Comparison of ENCODE assay signal across 17 cellular contexts in genomic region chr10:33227489-33227888, GRCh38.
"Had no signal": no experiment of that assay in that cellular context is flagged by ENCODE, and none has a peak within 500 bp of the region (broad histone marks: within the 10 kb centered on the region; RNA-seq: fewer than 3 reads in every experiment).

No MANE protein-coding gene starts in this region.

- ATAC-seq: activated CD4-positive, alpha-beta T cell treated with anti-CD3 and anti-CD28 coated beads for 36 hours; activated naive CD4-positive, alpha-beta T cell treated with anti-CD3 and anti-CD28 coated beads, Interleukin-2, amount 50 U/mL, for 72 hours; activated T-cell treated with anti-CD3 and anti-CD28 coated beads, Interleukin-2, amount 50 U/mL, for 4 hours; left colon; mucosa of descending colon; naive thymus-derived CD4-positive, alpha-beta T cell; pancreas; stimulated activated naive B cell treated with anti-CD40 and anti-IgM and Interleukin-4, amounts not matched to agents 10 μg/mL and 1 μg/mL and 100 μg/mL, for 72 hours had no signal

- H3K9me3 ChIP-seq: mucosa of descending colon, pancreas, tibial nerve, vagina had no signal

- H3K4me3 Mint-ChIP-seq: activated CD4-positive, alpha-beta memory T cell treated with anti-CD3 and anti-CD28 coated beads, Interleukin-2, amount 10 ng/mL, durations not matched to agents 7 days and 5 days; activated CD4-positive, alpha-beta T cell treated with anti-CD3 and anti-CD28 coated beads for 36 hours; activated T-cell treated with anti-CD3 and anti-CD28 coated beads, Interleukin-2, amount 50 U/mL, for 4 hours; naive thymus-derived CD4-positive, alpha-beta T cell; stimulated activated naive B cell treated with anti-CD40 and anti-IgM and Interleukin-4, amounts not matched to agents 10 μg/mL and 1 μg/mL and 100 μg/mL, for 72 hours had no signal

- H3K27ac Mint-ChIP-seq: activated CD4-positive, alpha-beta memory T cell treated with anti-CD3 and anti-CD28 coated beads, Interleukin-2, amount 10 ng/mL, durations not matched to agents 7 days and 5 days; activated CD4-positive, alpha-beta T cell treated with anti-CD3 and anti-CD28 coated beads for 36 hours; activated naive CD4-positive, alpha-beta T cell treated with anti-CD3 and anti-CD28 coated beads, Interleukin-2, amount 50 U/mL, for 72 hours; naive thymus-derived CD4-positive, alpha-beta T cell; stimulated activated naive B cell treated with anti-CD40 and anti-IgM and Interleukin-4, amounts not matched to agents 10 μg/mL and 1 μg/mL and 100 μg/mL, for 72 hours had no signal

- H3K36me3 ChIP-seq: vagina had no signal

- H3K9me3 Mint-ChIP-seq: activated CD4-positive, alpha-beta memory T cell treated with anti-CD3 and anti-CD28 coated beads, Interleukin-2, amount 10 ng/mL, durations not matched to agents 7 days and 5 days; activated naive CD4-positive, alpha-beta T cell treated with anti-CD3 and anti-CD28 coated beads, Interleukin-2, amount 50 U/mL, for 72 hours; activated T-cell treated with anti-CD3 and anti-CD28 coated beads, Interleukin-2, amount 50 U/mL, for 4 hours; naive thymus-derived CD4-positive, alpha-beta T cell; stimulated activated naive B cell treated with anti-CD40 and anti-IgM and Interleukin-4, amounts not matched to agents 10 μg/mL and 1 μg/mL and 100 μg/mL, for 72 hours had no signal

- H3K4me1 Mint-ChIP-seq: activated CD4-positive, alpha-beta memory T cell treated with anti-CD3 and anti-CD28 coated beads, Interleukin-2, amount 10 ng/mL, durations not matched to agents 7 days and 5 days; activated CD4-positive, alpha-beta T cell treated with anti-CD3 and anti-CD28 coated beads for 36 hours; naive thymus-derived CD4-positive, alpha-beta T cell; stimulated activated naive B cell treated with anti-CD40 and anti-IgM and Interleukin-4, amounts not matched to agents 10 μg/mL and 1 μg/mL and 100 μg/mL, for 72 hours had no signal

- DNase-seq: activated CD4-positive, alpha-beta memory T cell treated with anti-CD3 and anti-CD28 coated beads, Interleukin-2, amount 10 ng/mL, durations not matched to agents 7 days and 5 days; activated CD4-positive, alpha-beta T cell treated with anti-CD3 and anti-CD28 coated beads for 36 hours; activated effector memory CD4-positive, alpha-beta T cell treated with Interleukin-2 at 50 U/mL for 16 hours; activated T-cell treated with anti-CD3 and anti-CD28 coated beads, Interleukin-2, amount 50 U/mL, for 4 hours; caudate nucleus; foreskin melanocyte; left colon; mucosa of descending colon; naive thymus-derived CD4-positive, alpha-beta T cell; pancreas; stimulated activated CD4-positive, alpha-beta T cell treated with anti-CD3 and anti-CD28 coated beads, Interleukin-2, amount 100 ng/mL, for 48 hours; stimulated activated naive B cell treated with anti-CD40 and anti-IgM and Interleukin-4, amounts not matched to agents 10 μg/mL and 1 μg/mL and 100 μg/mL, for 72 hours; substantia nigra had no signal

- H3K27me3 ChIP-seq: pancreas, tibial nerve, vagina had no signal

- H3K36me3 Mint-ChIP-seq: activated naive CD4-positive, alpha-beta T cell treated with anti-CD3 and anti-CD28 coated beads, Interleukin-2, amount 50 U/mL, for 72 hours; stimulated activated naive B cell treated with anti-CD40 and anti-IgM and Interleukin-4, amounts not matched to agents 10 μg/mL and 1 μg/mL and 100 μg/mL, for 72 hours had no signal

- H3K4me1 ChIP-seq: pancreas had no signal

- H3K27ac ChIP-seq: pancreas, tibial nerve, vagina, VCaP had no signal

- H3K4me3 ChIP-seq: mucosa of descending colon, pancreas, tibial nerve, vagina had no signal
